Comparison of ENCODE assay signal across 25 cellular contexts in the genomic region with DNA sequence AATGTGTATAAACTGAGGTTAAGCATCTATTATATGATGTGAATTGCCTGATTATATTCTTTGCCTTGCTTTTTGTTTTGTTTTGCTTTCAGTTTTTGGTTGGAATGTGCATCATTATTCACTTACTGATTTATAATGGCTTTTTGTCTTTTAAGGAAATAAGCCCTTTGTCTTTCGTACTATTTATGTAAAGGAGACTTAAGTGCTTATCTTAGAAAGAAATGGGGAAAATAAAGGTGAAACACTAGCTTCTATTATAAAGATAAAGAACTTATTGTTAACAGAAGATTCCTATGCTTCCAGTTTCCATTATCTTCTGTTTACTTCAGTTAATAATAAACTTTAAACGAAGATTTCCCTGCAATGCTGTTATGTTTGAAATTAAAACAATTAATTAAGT.
"Had no signal": no experiment of that assay in that cellular context is flagged by ENCODE, and none has a peak within 500 bp of the region (broad histone marks: within the 10 kb centered on the region; RNA-seq: fewer than 3 reads in every experiment).

No MANE protein-coding gene starts in this region.

- H3K4me1 Mint-ChIP-seq: activated naive CD4-positive, alpha-beta T cell treated with anti-CD3 and anti-CD28 coated beads, Interleukin-2, amount 50 U/mL, for 24 hours had no signal

- H3K9me3 ChIP-seq: breast epithelium, Peyer's patch, SJSA1 had no signal

- ATAC-seq: activated CD8-positive, alpha-beta T cell treated with anti-CD3 and anti-CD28 coated beads, Interleukin-2, amount 10 ng/mL, durations not matched to agents 7 days and 5 days had no signal

- H3K27ac Mint-ChIP-seq: activated CD8-positive, alpha-beta T cell treated with anti-CD3 and anti-CD28 coated beads, Interleukin-2, amount 10 ng/mL, durations not matched to agents 7 days and 5 days; activated naive CD4-positive, alpha-beta T cell treated with anti-CD3 and anti-CD28 coated beads, Interleukin-2, amount 50 U/mL, for 24 hours; T-helper 1 cell treated with Interleukin-12 subunit alpha and Interleukin-12 subunit beta and Interleukin-4 antibody, amounts not matched to agents 30 μg/mL and 1 μg/mL, for 36 hours had no signal

- DNase-seq: activated CD4-positive, alpha-beta T cell treated with anti-CD3 and anti-CD28 coated beads for 48 hours; activated CD4-positive, alpha-beta T cell treated with anti-CD3 and anti-CD28 coated beads, Interleukin-2, amount 50 U/mL, for 4 hours; activated CD4-positive, CD25-positive, alpha-beta regulatory T cell treated with anti-CD3 and anti-CD28 coated beads, Interleukin-2, amount 50 U/mL, for 72 hours; activated CD8-positive, alpha-beta memory T cell treated with anti-CD3 and anti-CD28 coated beads, Interleukin-2, amount 50 U/mL, for 48 hours; activated CD8-positive, alpha-beta T cell treated with anti-CD3 and anti-CD28 coated beads, Interleukin-2, amount 10 ng/mL, durations not matched to agents 7 days and 5 days; activated effector memory CD4-positive, alpha-beta T cell treated with Interleukin-2 at 50 U/mL for 16 hours; activated naive CD4-positive, alpha-beta T cell; activated T-cell treated with anti-CD3 and anti-CD28 coated beads, Interleukin-2, amount 50 U/mL, for 1 hour; aorta; caudate nucleus; KG1; NCI-H1092; NCI-H1417; NCI-H1694 treated with DMSO at 0.1 percent for 48 hours; NCI-H2029 treated with DMSO at 0.1 percent for 48 hours; NCI-H345; NCI-H510A; NCI-H69; NK-92 treated with Interleukin-12 subunit alpha and Interleukin-12 subunit beta, amount 100 ng/mL, for 24 hours; Peyer's patch; SHP77 had no signal

- H3K4me1 ChIP-seq: breast epithelium, Peyer's patch, SJSA1 had no signal

- H3K9me3 Mint-ChIP-seq: activated naive CD4-positive, alpha-beta T cell treated with anti-CD3 and anti-CD28 coated beads, Interleukin-2, amount 50 U/mL, for 24 hours; T-helper 1 cell treated with Interleukin-12 subunit alpha and Interleukin-12 subunit beta and Interleukin-4 antibody, amounts not matched to agents 30 μg/mL and 1 μg/mL, for 36 hours had no signal

- H3K27ac ChIP-seq: breast epithelium, Peyer's patch, SJSA1 had no signal

- H3K4me3 Mint-ChIP-seq: activated CD8-positive, alpha-beta T cell treated with anti-CD3 and anti-CD28 coated beads, Interleukin-2, amount 10 ng/mL, durations not matched to agents 7 days and 5 days; activated naive CD4-positive, alpha-beta T cell treated with anti-CD3 and anti-CD28 coated beads, Interleukin-2, amount 50 U/mL, for 24 hours; T-helper 1 cell treated with Interleukin-12 subunit alpha and Interleukin-12 subunit beta and Interleukin-4 antibody, amounts not matched to agents 30 μg/mL and 1 μg/mL, for 36 hours had no signal

- H3K27me3 ChIP-seq: breast epithelium, Peyer's patch, SJSA1 had no signal

- H3K36me3 Mint-ChIP-seq: activated naive CD4-positive, alpha-beta T cell treated with anti-CD3 and anti-CD28 coated beads, Interleukin-2, amount 50 U/mL, for 24 hours had no signal
